In genomic region chr22:48800886-48801607, GRCh38 we compare ENCODE assay signal across 14 cellular contexts.
"Had no signal": no experiment of that assay in that cellular context is flagged by ENCODE, and none has a peak within 500 bp of the region (broad histone marks: within the 10 kb centered on the region; RNA-seq: fewer than 3 reads in every experiment).

No MANE protein-coding gene starts in this region.

- H3K36me3 ChIP-seq: stomach, thoracic aorta, transverse colon, uterus had no signal

- H3K27me3 ChIP-seq: hepatocyte, transverse colon, uterus had no signal

- H3K4me3 ChIP-seq: hepatocyte, stomach, thoracic aorta, transverse colon, uterus had no signal

- DNase-seq: cerebellar nuclear complex; effector CD8-positive, alpha-beta T cell; foreskin melanocyte; mammary epithelial cell; small intestine; stimulated activated CD4-positive, alpha-beta T cell treated with anti-CD3 and anti-CD28 coated beads, Interleukin-12 subunit alpha, Interleukin-12 subunit beta, amount 100 ng/mL, for 4 hours; stimulated activated naive CD4-positive, alpha-beta T cell; stomach; substantia nigra; transverse colon; uterus had no signal

- FAIRE-seq: colon, small intestine had no signal

- H3K4me1 ChIP-seq: stomach, transverse colon, uterus had no signal

- H3K9me3 ChIP-seq: stomach, thoracic aorta, transverse colon, uterus had no signal

- H3K27ac ChIP-seq: hepatocyte, stomach, thoracic aorta, transverse colon, uterus had no signal
